ENCODE assay signal across 19 cellular contexts in the genomic region with DNA sequence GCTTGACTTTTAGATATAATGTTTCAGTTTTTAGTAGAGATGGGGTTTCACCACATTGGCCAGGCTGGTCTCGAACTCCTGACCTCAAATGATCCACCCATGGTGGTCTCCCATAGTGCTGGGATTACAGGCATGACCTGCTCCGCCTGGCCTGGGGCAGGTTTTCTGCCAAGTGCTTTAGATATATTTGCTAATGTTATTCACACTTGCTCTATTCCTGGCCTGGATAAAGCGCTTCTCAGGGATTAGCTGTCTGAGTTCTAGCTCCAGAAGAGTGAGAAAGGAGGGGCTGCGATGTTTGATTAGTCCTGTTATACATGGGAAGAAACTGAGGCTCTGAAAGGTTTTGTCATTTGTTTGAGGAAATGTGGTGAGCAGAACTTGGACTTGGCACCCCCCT. TPM values are rescaled to one million over a fixed set of nuclear protein-coding genes. Genes with fewer than 3 reads are reported as not detected.
DNase-seq lines count a peak whose midpoint lies in the region; ATAC-seq and TF ChIP-seq lines count a peak whose summit lies in the region.
"Had no signal": no experiment of that assay in that cellular context is flagged by ENCODE, and none has a peak within 500 bp of the region (broad histone marks: within the 10 kb centered on the region; RNA-seq: fewer than 3 reads in every experiment).

No MANE protein-coding gene starts in this region.

- no peak overlapping the region for H3K4me2 ChIP-seq in neural progenitor cell

- ATAC-seq in HG02870 (IDR thresholded peaks at IDR 0.05; ENCODE audit: unreplicated experiment) (no peak), GM21528 (IDR thresholded peaks at IDR 0.05; ENCODE audit: low FRiP score, unreplicated experiment) (no peak)
- ATAC-seq: foreskin keratinocyte had no signal

- H2AFZ ChIP-seq in neural progenitor cell (replicated peaks): no peak overlapping the region

- H3K36me3 ChIP-seq in neural progenitor cell: no peaks in the 10 kb centered on the region

- TF ChIP-seq CTCF in CD14-positive monocyte (IDR thresholded peaks at IDR 0.05) (no peak), brain (conservative IDR thresholded peaks at IDR 0.05) (no peak), neural progenitor cell (IDR thresholded peaks at IDR 0.05) (no peak)

- H3K4me3 ChIP-seq in neural progenitor cell: no peak overlapping the region

- no peaks in the 10 kb centered on the region for H3K9me3 Mint-ChIP-seq in CD14-positive monocyte
- peaks cover 0 to 4% (median 0%) of the 10 kb centered on the region in 5 experiments for H3K9me3 Mint-ChIP-seq in brain
- no peaks in the 10 kb centered on the region for H3K9me3 Mint-ChIP-seq in neural progenitor cell
- H3K9me3 Mint-ChIP-seq: activated CD4-positive, alpha-beta memory T cell treated with anti-CD3 and anti-CD28 coated beads, Interleukin-2, amount 10 ng/mL, durations not matched to agents 7 days and 5 days; activated T-helper 2 cell treated with anti-CD3 and anti-CD28 coated beads, Interferon-gamma antibody, Interleukin-2, Interleukin-4, amounts not matched to agents 10 μg/mL and 5 μg/mL and 100 μg/mL, durations not matched to agents 14 hours and 24 hours and 36 hours had no signal

- intact Hi-C loops in CD14-positive monocyte (cut with micrococcal nuclease): no loop called here

- DNase-seq in CD14-positive monocyte (ENCODE audit: low spot score): no peak
- peak; percentile 53 for DNase-seq in D341Med (ENCODE audit: low spot score)
- DNase-seq in neural progenitor cell (ENCODE audit: low spot score): no peak
- DNase-seq in ACHN: no peak
- DNase-seq in occipital lobe (lab: John Stamatoyannopoulos, UW): no peak
- DNase-seq: activated CD4-positive, alpha-beta memory T cell treated with anti-CD3 and anti-CD28 coated beads, Interleukin-2, amount 10 ng/mL, durations not matched to agents 7 days and 5 days; BE2C; effector memory CD4-positive, alpha-beta T cell; foreskin keratinocyte; GOT3; mammary epithelial cell; stimulated activated CD4-positive, alpha-beta T cell treated with anti-CD3 and anti-CD28 coated beads, Interleukin-4, amount 100 ng/mL, for 4 hours; T-helper 9 cell had no signal

- H3K27ac ChIP-seq in neural progenitor cell: no peak overlapping the region

- H3K9ac ChIP-seq in neural progenitor cell: no peak overlapping the region

- H3F3A ChIP-seq in neural progenitor cell (ENCODE audit: low read depth): peaks cover 21% of the 10 kb centered on the region

- peaks cover 3 to 8% (median 4%) of the 10 kb centered on the region in 3 donors for H3K27me3 Mint-ChIP-seq in CD14-positive monocyte (ENCODE audit: low read depth in 3 of 3)
- H3K27me3 Mint-ChIP-seq in brain: peaks cover 4% of the 10 kb centered on the region
- H3K27me3 Mint-ChIP-seq in neural progenitor cell (ENCODE audit: insufficient read depth, low read depth): peaks cover 12% of the 10 kb centered on the region
- H3K27me3 Mint-ChIP-seq: activated CD4-positive, alpha-beta memory T cell treated with anti-CD3 and anti-CD28 coated beads, Interleukin-2, amount 10 ng/mL, durations not matched to agents 7 days and 5 days had no signal

- no peaks in the 10 kb centered on the region for H3K9me3 ChIP-seq in neural progenitor cell (ENCODE audit: low read depth)
- H3K9me3 ChIP-seq: BE2C had no signal

- H3K36me3 Mint-ChIP-seq in CD14-positive monocyte (peaks cover 11% of the 10 kb centered on the region in 2 donors), brain (peaks cover 8% of the 10 kb centered on the region), neural progenitor cell (peaks cover 4% of the 10 kb centered on the region)

- no peaks in the 10 kb centered on the region for H3K27me3 ChIP-seq in neural progenitor cell
- H3K27me3 ChIP-seq: BE2C, foreskin keratinocyte had no signal

- H3K27ac Mint-ChIP-seq in CD14-positive monocyte (peak overlapping the region; percentile 96 to 99 (median 98)), brain (peak overlapping the region; percentile 31 to 83 (median 64)), neural progenitor cell (peak overlapping the region; percentile 42)
- H3K27ac Mint-ChIP-seq: activated CD4-positive, alpha-beta memory T cell treated with anti-CD3 and anti-CD28 coated beads, Interleukin-2, amount 10 ng/mL, durations not matched to agents 7 days and 5 days; activated T-helper 2 cell treated with anti-CD3 and anti-CD28 coated beads, Interferon-gamma antibody, Interleukin-2, Interleukin-4, amounts not matched to agents 10 μg/mL and 5 μg/mL and 100 μg/mL, durations not matched to agents 14 hours and 24 hours and 36 hours had no signal

- in situ Hi-C loops in ACHN (cut with HindIII; ENCODE audit: low pct_ligation_motif_present, low pct_unique_long_range_greater_than_20kb, low sequenced_read_pairs): no loop called here

- peak overlapping the region in 1 of 2 donors; percentile 24 for H3K4me3 Mint-ChIP-seq in CD14-positive monocyte
- peak overlapping the region in 3 of 5 experiments; percentile 32 to 43 (median 40) for H3K4me3 Mint-ChIP-seq in brain
- H3K4me3 Mint-ChIP-seq in neural progenitor cell: peak overlapping the region; percentile 18
- H3K4me3 Mint-ChIP-seq: activated CD4-positive, alpha-beta memory T cell treated with anti-CD3 and anti-CD28 coated beads, Interleukin-2, amount 10 ng/mL, durations not matched to agents 7 days and 5 days had no signal

- peaks cover 52% of the 10 kb centered on the region for H3K4me1 Mint-ChIP-seq in CD14-positive monocyte
- H3K4me1 Mint-ChIP-seq in brain: peaks cover 27% of the 10 kb centered on the region
- H3K4me1 Mint-ChIP-seq in neural progenitor cell: peaks cover 25% of the 10 kb centered on the region

- H4K20me1 ChIP-seq in neural progenitor cell (ENCODE audit: low read depth): peaks cover 4% of the 10 kb centered on the region

- no peaks in the 10 kb centered on the region for H3K4me1 ChIP-seq in neural progenitor cell
- H3K4me1 ChIP-seq: BE2C had no signal

- no peaks in the 10 kb centered on the region for H3K79me2 ChIP-seq in neural progenitor cell (ENCODE audit: low read depth)

RNA-seq across cellular contexts. Expression of a gene that starts 8.8 kb away (rescaled TPM):
- polyA plus RNA-seq in CD14-positive monocyte (10 to 100 TPM; 59.3 to 70.9 TPM), brain (ENCODE audit: insufficient read depth, low read depth, low replicate concordance) (154 TPM)
- total RNA-seq in neural progenitor cell (ENCODE audit: low replicate concordance) (61.4 and 61.9 TPM in 2 replicates), occipital lobe (33.5 TPM)

RNA-seq across cellular contexts. Expression of a gene that starts 13.5 kb away (rescaled TPM):
- polyA plus RNA-seq in CD14-positive monocyte (1 to 10 TPM; 4.8 to 6.2 TPM), brain (ENCODE audit: insufficient read depth, low read depth, low replicate concordance) (137 TPM)
- total RNA-seq in neural progenitor cell (ENCODE audit: low replicate concordance) (23.6 and 83.6 TPM in 2 replicates), occipital lobe (28.4 TPM)

RNA-seq across cellular contexts. Expression of a gene that starts 20.0 kb away (rescaled TPM):
- 10 to 100 TPM; 76.7 to 79.6 TPM for polyA plus RNA-seq in CD14-positive monocyte
- 627 TPM for polyA plus RNA-seq in brain (ENCODE audit: insufficient read depth, low read depth, low replicate concordance)
- 41.9 and 96.4 TPM in 2 replicates for total RNA-seq in neural progenitor cell (ENCODE audit: low replicate concordance)
- total RNA-seq in occipital lobe: 12.8 TPM

RNA-seq across cellular contexts. Expression of a gene that starts 34.2 kb away (rescaled TPM):
- polyA plus RNA-seq in CD14-positive monocyte: not detected
- polyA plus RNA-seq in brain (ENCODE audit: insufficient read depth, low read depth, low replicate concordance): 1.5 TPM
- not detected in 2 replicates for total RNA-seq in neural progenitor cell (ENCODE audit: low replicate concordance)
- total RNA-seq in occipital lobe: not detected
- total RNA-seq: Daoy, foreskin keratinocyte had no signal
- polyA plus RNA-seq: foreskin keratinocyte, mammary epithelial cell, neural cell had no signal

Comparison
In these comparisons a context has a peak if more than half of its experiments do, and no peak if none do; other contexts are left out.
1. H3K27ac Mint-ChIP-seq: peak in every context shown above with its lines; median percentile 98 in CD14-positive monocyte; 64 in brain; 42 in neural progenitor cell.